9 cellular contexts compared by ENCODE assay signal in genomic region chr10:78255796-78256638, GRCh38.
A peak's percentile ranks its signal among the peaks of the same experiment; 100 is the strongest.
DNase-seq lines count a peak whose midpoint lies in the region; ATAC-seq, FAIRE-seq and TF ChIP-seq lines count a peak whose summit lies in the region.
"Had no signal": no experiment of that assay in that cellular context is flagged by ENCODE, and none has a peak within 500 bp of the region (broad histone marks: within the 10 kb centered on the region; RNA-seq: fewer than 3 reads in every experiment).

No MANE protein-coding gene starts in this region.

- H3K4me3 Mint-ChIP-seq in activated naive CD4-positive, alpha-beta T cell treated with anti-CD3 and anti-CD28 coated beads for 36 hours = no peak overlapping the region
- no peak overlapping the region for H3K4me3 Mint-ChIP-seq in activated CD8-positive, alpha-beta T cell treated with anti-CD3 and anti-CD28 coated beads, Interleukin-2, amount 10 ng/mL, durations not matched to agents 7 days and 5 days
- H3K4me3 Mint-ChIP-seq: B cell had no signal

- intact Hi-C loops in HepG2 (cut with micrococcal nuclease; ENCODE audit: unreplicated experiment) = no loop called here
- intact Hi-C loops in activated naive CD4-positive, alpha-beta T cell treated with anti-CD3 and anti-CD28 coated beads for 36 hours (cut with micrococcal nuclease) = loop anchor here (5.0 kb wide), 1 partner anchor 941 kb away; no protein-coding TSS in a partner anchor

- peak; percentile 11 for DNase-seq in NK-92 treated with Interleukin-12 subunit alpha and Interleukin-12 subunit beta, amount 100 ng/mL, for 24 hours (lab: John Stamatoyannopoulos, UW)
- no peak for DNase-seq in NK-92 (lab: John Stamatoyannopoulos, UW; ENCODE audit: unreplicated experiment)
- DNase-seq in brain pericyte (ENCODE audit: low read depth, low spot score) = peak; percentile 36
- peak; percentile 65 for DNase-seq in HepG2 (ENCODE audit: low spot score)
- DNase-seq in urothelium cell line (ENCODE audit: low spot score) = peak; percentile 89
- no peak for DNase-seq in GM13976 (ENCODE audit: low spot score)
- DNase-seq in activated naive CD4-positive, alpha-beta T cell treated with anti-CD3 and anti-CD28 coated beads for 36 hours = no peak
- no peak for DNase-seq in activated CD8-positive, alpha-beta T cell treated with anti-CD3 and anti-CD28 coated beads, Interleukin-2, amount 10 ng/mL, durations not matched to agents 7 days and 5 days

- no peak overlapping the region for H2AFZ ChIP-seq in HepG2 (ENCODE audit: low read length)

- H3K4me2 ChIP-seq in HepG2 (ENCODE audit: low read depth, low read length) = no peak overlapping the region

- H4K20me1 ChIP-seq in HepG2 (ENCODE audit: insufficient read depth, low read length) = no peaks in the 10 kb centered on the region

- H3K4me1 Mint-ChIP-seq in activated naive CD4-positive, alpha-beta T cell treated with anti-CD3 and anti-CD28 coated beads for 36 hours (ENCODE audit: low read depth) = no peaks in the 10 kb centered on the region
- peaks cover 4% of the 10 kb centered on the region for H3K4me1 Mint-ChIP-seq in activated CD8-positive, alpha-beta T cell treated with anti-CD3 and anti-CD28 coated beads, Interleukin-2, amount 10 ng/mL, durations not matched to agents 7 days and 5 days (ENCODE audit: low read depth)

- no peak for TF ChIP-seq RAD21 in HepG2 (CRISPR knock-in tag; IDR thresholded peaks at IDR 0.05)

- TF ChIP-seq CTCF in HepG2 (CRISPR knock-in tag; IDR thresholded peaks at IDR 0.05) = no peak
- no peak for TF ChIP-seq CTCF in GM13976 (IDR thresholded peaks at IDR 0.05; ENCODE audit: borderline replicate concordance, control extremely low read depth, extremely low read depth, insufficient read depth, missing control alignments)

- no peaks in the 10 kb centered on the region for H3K36me3 ChIP-seq in HepG2 (replicated peaks in 1 of 2; ENCODE audit: control insufficient read depth in 1 of 2, insufficient read depth in 2 of 2, low read length in 2 of 2)

- no peaks in the 10 kb centered on the region for H3K9me3 ChIP-seq in HepG2 (ENCODE audit: low read length)

- POLR2A ChIA-PET in HepG2 (lab: Yijun Ruan, JAX) = no interaction called here
- POLR2A ChIA-PET in activated CD8-positive, alpha-beta T cell treated with anti-CD3 and anti-CD28 coated beads, Interleukin-2, amount 10 ng/mL, durations not matched to agents 7 days and 5 days (lab: Charles Lee) = no interaction called here

- H3K79me2 ChIP-seq in HepG2 (ENCODE audit: insufficient read depth, low read length) = no peaks in the 10 kb centered on the region

- no peak overlapping the region for H3K4me3 ChIP-seq in HepG2 (replicated peaks in 1 of 3; ENCODE audit: insufficient read depth in 1 of 3, low read depth in 2 of 3, low read length in 3 of 3)

- TF ChIP-seq EP300 in HepG2 (IDR thresholded peaks at IDR 0.05; ENCODE audit: low read depth in 2 of 2, low read length in 2 of 2) = no peak
- TF ChIP-seq EP300 in HepG2 (CRISPR knock-in tag; IDR thresholded peaks at IDR 0.05; ENCODE audit: borderline replicate concordance) = peak; percentile 54

- H3K4me1 ChIP-seq in HepG2 (ENCODE audit: insufficient read depth, low read length) = peaks cover 28% of the 10 kb centered on the region

- H3K36me3 Mint-ChIP-seq in activated naive CD4-positive, alpha-beta T cell treated with anti-CD3 and anti-CD28 coated beads for 36 hours (ENCODE audit: low read depth) = no peaks in the 10 kb centered on the region
- H3K36me3 Mint-ChIP-seq in activated CD8-positive, alpha-beta T cell treated with anti-CD3 and anti-CD28 coated beads, Interleukin-2, amount 10 ng/mL, durations not matched to agents 7 days and 5 days (ENCODE audit: low read depth) = no peaks in the 10 kb centered on the region

- H3K27me3 Mint-ChIP-seq in activated naive CD4-positive, alpha-beta T cell treated with anti-CD3 and anti-CD28 coated beads for 36 hours (ENCODE audit: low read depth) = no peaks in the 10 kb centered on the region
- H3K27me3 Mint-ChIP-seq in activated CD8-positive, alpha-beta T cell treated with anti-CD3 and anti-CD28 coated beads, Interleukin-2, amount 10 ng/mL, durations not matched to agents 7 days and 5 days (ENCODE audit: low read depth) = peaks cover 22% of the 10 kb centered on the region

- in situ Hi-C loops in HepG2 (cut with HindIII; ENCODE audit: extremely low pct_ligation_motif_present, low pct_unique_long_range_greater_than_20kb) = no loop called here
- in situ Hi-C loops in GM13976 (cut with MboI; ENCODE audit: low sequenced_read_pairs, unreplicated experiment) = no loop called here

- no peak overlapping the region for H3K27ac ChIP-seq in HepG2 (ENCODE audit: extremely low read length, insufficient read depth, low read length)

- no TSS peak for BruUV-seq in HepG2 (replicated peaks; lab: Mats Ljungman, UMichigan)

- H3K27ac Mint-ChIP-seq in activated naive CD4-positive, alpha-beta T cell treated with anti-CD3 and anti-CD28 coated beads for 36 hours = no peak overlapping the region
- no peak overlapping the region for H3K27ac Mint-ChIP-seq in activated CD8-positive, alpha-beta T cell treated with anti-CD3 and anti-CD28 coated beads, Interleukin-2, amount 10 ng/mL, durations not matched to agents 7 days and 5 days
- H3K27ac Mint-ChIP-seq: B cell had no signal

- FAIRE-seq in HepG2 (lab: Jason Lieb, UNC) (peak; percentile 30), urothelium cell line (lab: Jason Lieb, UNC) (peak; percentile 98)

- 29% methylated on average over 9 of the region's 9 CpGs for WGBS in HepG2 (ENCODE audit: low lambda C conversion rate)

- TF ChIP-seq POLR2A in HepG2 (IDR thresholded peaks at IDR 0.05; ENCODE audit: insufficient read depth in 1 of 2, low read depth in 2 of 2, low read length in 2 of 2) = no peak

- peaks cover 0 to 3% of the 10 kb centered on the region in 2 experiments; a peak in 2 of 5 replicates for H3K27me3 ChIP-seq in HepG2 (ENCODE audit: control insufficient read depth in 1 of 2, insufficient read depth in 2 of 2, low read length in 2 of 2)

- ATAC-seq in HepG2 = peak; percentile 54
- ATAC-seq in activated CD8-positive, alpha-beta T cell treated with anti-CD3 and anti-CD28 coated beads, Interleukin-2, amount 10 ng/mL, durations not matched to agents 7 days and 5 days = no peak

- CTCF ChIA-PET in HepG2 (lab: Yijun Ruan, JAX; ENCODE audit: low intra/inter-chr PET ratio, low total read pairs) = no interaction called here
- CTCF ChIA-PET in activated naive CD4-positive, alpha-beta T cell treated with anti-CD3 and anti-CD28 coated beads for 36 hours (lab: Charles Lee) = no interaction called here
- CTCF ChIA-PET in activated CD8-positive, alpha-beta T cell treated with anti-CD3 and anti-CD28 coated beads, Interleukin-2, amount 10 ng/mL, durations not matched to agents 7 days and 5 days (lab: Charles Lee) = no interaction called here

- H3K9me3 Mint-ChIP-seq in activated naive CD4-positive, alpha-beta T cell treated with anti-CD3 and anti-CD28 coated beads for 36 hours = no peaks in the 10 kb centered on the region
- H3K9me3 Mint-ChIP-seq in activated CD8-positive, alpha-beta T cell treated with anti-CD3 and anti-CD28 coated beads, Interleukin-2, amount 10 ng/mL, durations not matched to agents 7 days and 5 days (ENCODE audit: insufficient read depth) = no peaks in the 10 kb centered on the region

- H3K9ac ChIP-seq in HepG2 (ENCODE audit: insufficient read depth, low read depth, low read length) = no peak overlapping the region

TF ChIP-seq in HepG2, 621 proteins besides CTCF, POLR2A, EP300 and RAD21 (continues in another document):
- no peak for TF ChIP-seq BATF2 (CRISPR knock-in tag; IDR thresholded peaks at IDR 0.05)
- no peak for TF ChIP-seq ZNF639 (CRISPR knock-in tag; conservative IDR thresholded peaks at IDR 0.05)
- TF ChIP-seq GABPB1 (CRISPR knock-in tag; IDR thresholded peaks at IDR 0.05) = peak; percentile 27; the same call in 1 of the 2 replicates
- peak; percentile 86 for TF ChIP-seq NFE2L2 (IDR thresholded peaks at IDR 0.05; ENCODE audit: low read length)
- 0 out of 2 replicates have a peak, but pooled peaks have one; percentile 24 for TF ChIP-seq RARA (CRISPR knock-in tag; IDR thresholded peaks at IDR 0.05)
- no peak for TF ChIP-seq KLF9 (CRISPR knock-in tag; IDR thresholded peaks at IDR 0.05; ENCODE audit: low read depth)
- peak; percentile 71 for TF ChIP-seq MAFF (IDR thresholded peaks at IDR 0.05; ENCODE audit: low read depth, low read length)
- peak; percentile 76 for TF ChIP-seq NFE2 (CRISPR knock-in tag; IDR thresholded peaks at IDR 0.05)

Comparison
In these comparisons a context has a peak if more than half of its experiments do, and no peak if none do; other contexts are left out.
1. DNase-seq: peak in NK-92 treated with Interleukin-12 subunit alpha and Interleukin-12 subunit beta, amount 100 ng/mL, for 24 hours (single experiment), brain pericyte (single experiment), HepG2 (single experiment) and urothelium cell line (single experiment); none in NK-92 (single experiment), GM13976 (single experiment), activated naive CD4-positive, alpha-beta T cell treated with anti-CD3 and anti-CD28 coated beads for 36 hours (single experiment) and activated CD8-positive, alpha-beta T cell treated with anti-CD3 and anti-CD28 coated beads, Interleukin-2, amount 10 ng/mL, durations not matched to agents 7 days and 5 days (single experiment).